1 cellular context compared by ENCODE assay signal in genomic region chr3:44416031-44417030, GRCh38.
TF ChIP-seq lines count a peak whose summit lies in the region.

No MANE protein-coding gene starts in this region.

TF ChIP-seq in H1, 55 proteins besides CTCF, POLR2A, EP300 and RAD21:
- no peak for TF ChIP-seq NRF1 (IDR thresholded peaks at IDR 0.05; ENCODE audit: low read depth, low read length)
- no peak for TF ChIP-seq CREB1 (IDR thresholded peaks at IDR 0.05)
- TF ChIP-seq GTF2F1 (IDR thresholded peaks at IDR 0.05; ENCODE audit: borderline replicate concordance, low read depth, low read length), result no peak
- no peak for TF ChIP-seq CHD2 (IDR thresholded peaks at IDR 0.05; ENCODE audit: low read length)
- TF ChIP-seq YY1 (IDR thresholded peaks at IDR 0.05; ENCODE audit: low read depth, low read length), result no peak
- TF ChIP-seq SIN3A (conservative IDR thresholded peaks at IDR 0.05 in 1 of 2, IDR thresholded peaks at IDR 0.05 in 1 of 2; ENCODE audit: low read depth in 1 of 2, low read length in 2 of 2), result no peak
- no peak for TF ChIP-seq ATF2 (IDR thresholded peaks at IDR 0.05; ENCODE audit: low read length)
TF ChIP-seq in H1: peak in this region for 0.
